Comparison of ENCODE assay signal across 17 cellular contexts in genomic region chr15:71444032-71444810, GRCh38.
"Had no signal": no experiment of that assay in that cellular context is flagged by ENCODE, and none has a peak within 500 bp of the region (broad histone marks: within the 10 kb centered on the region; RNA-seq: fewer than 3 reads in every experiment).

No MANE protein-coding gene starts in this region.

- H3K9me3 Mint-ChIP-seq: activated CD4-positive, alpha-beta T cell treated with anti-CD3 and anti-CD28 coated beads, Interleukin-2, amount 10 ng/mL, durations not matched to agents 7 days and 5 days; activated CD8-positive, alpha-beta T cell treated with anti-CD3 and anti-CD28 coated beads for 36 hours; activated naive CD4-positive, alpha-beta T cell treated with anti-CD3 and anti-CD28 coated beads, Interleukin-2, amount 50 U/mL, for 24 hours; activated T-helper 1 cell treated with anti-CD3 and anti-CD28 coated beads, Interleukin-12 subunit alpha, Interleukin-12 subunit beta, Interleukin-2, Interleukin-4 antibody, amounts not matched to agents 30 ng/mL and 10 ng/mL and 1 ng/mL, durations not matched to agents 14 hours and 24 hours and 36 hours; memory B cell; stimulated activated effector memory CD8-positive, alpha-beta T cell treated with anti-CD3 and anti-CD28 coated beads, Interleukin-12 subunit alpha, Interleukin-12 subunit beta, amount 100 ng/mL, for 72 hours; stimulated activated naive CD8-positive, alpha-beta T cell treated with anti-CD3 and anti-CD28 coated beads, Interleukin-15, amount 100 ng/mL, for 72 hours had no signal

- ATAC-seq: activated CD4-positive, CD25-positive, alpha-beta regulatory T cell treated with anti-CD3 and anti-CD28 coated beads, Interleukin-2, amount 50 U/mL, for 24 hours; activated CD8-positive, alpha-beta memory T cell treated with anti-CD3 and anti-CD28 coated beads, Interleukin-2, amount 10 ng/mL, durations not matched to agents 7 days and 5 days; activated CD8-positive, alpha-beta T cell treated with anti-CD3 and anti-CD28 coated beads for 36 hours; body of pancreas; stimulated activated effector memory CD8-positive, alpha-beta T cell treated with anti-CD3 and anti-CD28 coated beads, Interleukin-12 subunit alpha, Interleukin-12 subunit beta, amount 100 ng/mL, for 72 hours; stimulated activated naive CD8-positive, alpha-beta T cell treated with anti-CD3 and anti-CD28 coated beads, Interleukin-15, amount 100 ng/mL, for 72 hours had no signal

- H3K36me3 Mint-ChIP-seq: activated CD8-positive, alpha-beta memory T cell treated with anti-CD3 and anti-CD28 coated beads, Interleukin-2, amount 10 ng/mL, durations not matched to agents 7 days and 5 days; activated naive CD4-positive, alpha-beta T cell treated with anti-CD3 and anti-CD28 coated beads, Interleukin-2, amount 50 U/mL, for 24 hours; memory B cell; stimulated activated effector memory CD8-positive, alpha-beta T cell treated with anti-CD3 and anti-CD28 coated beads, Interleukin-12 subunit alpha, Interleukin-12 subunit beta, amount 100 ng/mL, for 72 hours had no signal

- H3K27ac Mint-ChIP-seq: activated CD4-positive, alpha-beta T cell treated with anti-CD3 and anti-CD28 coated beads, Interleukin-2, amount 10 ng/mL, durations not matched to agents 7 days and 5 days; activated CD8-positive, alpha-beta memory T cell treated with anti-CD3 and anti-CD28 coated beads, Interleukin-2, amount 10 ng/mL, durations not matched to agents 7 days and 5 days; activated CD8-positive, alpha-beta T cell treated with anti-CD3 and anti-CD28 coated beads for 36 hours; activated naive CD4-positive, alpha-beta T cell treated with anti-CD3 and anti-CD28 coated beads, Interleukin-2, amount 50 U/mL, for 24 hours; activated T-helper 1 cell treated with anti-CD3 and anti-CD28 coated beads, Interleukin-12 subunit alpha, Interleukin-12 subunit beta, Interleukin-2, Interleukin-4 antibody, amounts not matched to agents 30 ng/mL and 10 ng/mL and 1 ng/mL, durations not matched to agents 14 hours and 24 hours and 36 hours; memory B cell; stimulated activated effector memory CD8-positive, alpha-beta T cell treated with anti-CD3 and anti-CD28 coated beads, Interleukin-12 subunit alpha, Interleukin-12 subunit beta, amount 100 ng/mL, for 72 hours; stimulated activated naive CD8-positive, alpha-beta T cell treated with anti-CD3 and anti-CD28 coated beads, Interleukin-15, amount 100 ng/mL, for 72 hours had no signal

- DNase-seq: effector memory CD4-positive, alpha-beta T cell; islet precursor cell had no signal

- H3K4me3 Mint-ChIP-seq: activated CD4-positive, alpha-beta T cell treated with anti-CD3 and anti-CD28 coated beads, Interleukin-2, amount 10 ng/mL, durations not matched to agents 7 days and 5 days; activated CD8-positive, alpha-beta memory T cell treated with anti-CD3 and anti-CD28 coated beads, Interleukin-2, amount 10 ng/mL, durations not matched to agents 7 days and 5 days; activated CD8-positive, alpha-beta T cell treated with anti-CD3 and anti-CD28 coated beads for 36 hours; activated naive CD4-positive, alpha-beta T cell treated with anti-CD3 and anti-CD28 coated beads, Interleukin-2, amount 50 U/mL, for 24 hours; activated T-helper 1 cell treated with anti-CD3 and anti-CD28 coated beads, Interleukin-12 subunit alpha, Interleukin-12 subunit beta, Interleukin-2, Interleukin-4 antibody, amounts not matched to agents 30 ng/mL and 10 ng/mL and 1 ng/mL, durations not matched to agents 14 hours and 24 hours and 36 hours; memory B cell; stimulated activated effector memory CD8-positive, alpha-beta T cell treated with anti-CD3 and anti-CD28 coated beads, Interleukin-12 subunit alpha, Interleukin-12 subunit beta, amount 100 ng/mL, for 72 hours; stimulated activated naive CD8-positive, alpha-beta T cell treated with anti-CD3 and anti-CD28 coated beads, Interleukin-15, amount 100 ng/mL, for 72 hours had no signal

- FAIRE-seq: small intestine had no signal

- H2AFZ ChIP-seq: parathyroid adenoma had no signal

- H3K27me3 ChIP-seq: body of pancreas, heart right ventricle, tibial artery had no signal

- H3K9ac ChIP-seq: parathyroid adenoma had no signal

- H3K4me3 ChIP-seq: body of pancreas, heart right ventricle, tibial artery had no signal

- H3K4me1 ChIP-seq: parathyroid adenoma had no signal

- H3K9me3 ChIP-seq: body of pancreas, heart right ventricle, tibial artery had no signal

- H3K36me3 ChIP-seq: heart right ventricle, tibial artery had no signal

- H3K79me2 ChIP-seq: parathyroid adenoma had no signal

- H3K27me3 Mint-ChIP-seq: activated naive CD4-positive, alpha-beta T cell treated with anti-CD3 and anti-CD28 coated beads, Interleukin-2, amount 50 U/mL, for 24 hours had no signal

- H3K4me1 Mint-ChIP-seq: activated CD4-positive, alpha-beta T cell treated with anti-CD3 and anti-CD28 coated beads, Interleukin-2, amount 10 ng/mL, durations not matched to agents 7 days and 5 days; activated CD8-positive, alpha-beta memory T cell treated with anti-CD3 and anti-CD28 coated beads, Interleukin-2, amount 10 ng/mL, durations not matched to agents 7 days and 5 days; activated naive CD4-positive, alpha-beta T cell treated with anti-CD3 and anti-CD28 coated beads, Interleukin-2, amount 50 U/mL, for 24 hours; stimulated activated effector memory CD8-positive, alpha-beta T cell treated with anti-CD3 and anti-CD28 coated beads, Interleukin-12 subunit alpha, Interleukin-12 subunit beta, amount 100 ng/mL, for 72 hours; stimulated activated naive CD8-positive, alpha-beta T cell treated with anti-CD3 and anti-CD28 coated beads, Interleukin-15, amount 100 ng/mL, for 72 hours had no signal

- H3K27ac ChIP-seq: body of pancreas, parathyroid adenoma, tibial artery, VCaP had no signal
